In genomic region chr4:38132140-38132673, GRCh38 we compare ENCODE assay signal across 8 cellular contexts.
DNase-seq lines count a peak whose midpoint lies in the region; ATAC-seq and TF ChIP-seq lines count a peak whose summit lies in the region.

No MANE protein-coding gene starts in this region.

- H3K4me1 Mint-ChIP-seq in T-helper 1 cell treated with Interleukin-12 subunit alpha and Interleukin-12 subunit beta and Interleukin-4 antibody, amounts not matched to agents 30 μg/mL and 1 μg/mL, for 36 hours (ENCODE audit: low read depth) = peaks cover 57% of the 10 kb centered on the region
- H3K4me1 Mint-ChIP-seq in brain = peaks cover 63% of the 10 kb centered on the region

- H3K27me3 Mint-ChIP-seq in T-helper 1 cell treated with Interleukin-12 subunit alpha and Interleukin-12 subunit beta and Interleukin-4 antibody, amounts not matched to agents 30 μg/mL and 1 μg/mL, for 36 hours (ENCODE audit: low read depth) = peaks cover 12% of the 10 kb centered on the region
- no peaks in the 10 kb centered on the region for H3K27me3 Mint-ChIP-seq in brain

- peak; percentile 69 for TF ChIP-seq POLR2A in GM18505 (IDR thresholded peaks at IDR 0.05; ENCODE audit: borderline replicate concordance, extremely low read depth, insufficient read depth, insufficient read length)

- peak overlapping the region; percentile 5 for H3K4me3 Mint-ChIP-seq in T-helper 1 cell treated with Interleukin-12 subunit alpha and Interleukin-12 subunit beta and Interleukin-4 antibody, amounts not matched to agents 30 μg/mL and 1 μg/mL, for 36 hours
- peak overlapping the region in 4 of 5 experiments; percentile 15 to 50 (median 23) for H3K4me3 Mint-ChIP-seq in brain

- intact Hi-C loops in left colon (cut with DNase I, micrococcal nuclease) = no loop called here
- intact Hi-C loops in posterior cingulate gyrus (cut with DNase I) = no loop called here

- DNase-seq in left colon (peak; percentile 51 to 59), NCI-H187 (lab: John Stamatoyannopoulos, UW) (no peak), posterior cingulate gyrus (no peak)
- peak; percentile 52 to 64 for DNase-seq in stimulated activated CD4-positive, alpha-beta T cell treated with anti-CD3 and anti-CD28 coated beads, Interleukin-2, amount 100 ng/mL, for 48 hours

- H3K36me3 Mint-ChIP-seq in T-helper 1 cell treated with Interleukin-12 subunit alpha and Interleukin-12 subunit beta and Interleukin-4 antibody, amounts not matched to agents 30 μg/mL and 1 μg/mL, for 36 hours (ENCODE audit: low read depth) = peaks cover 37% of the 10 kb centered on the region
- peaks cover 23% of the 10 kb centered on the region for H3K36me3 Mint-ChIP-seq in brain

- peak overlapping the region; percentile 92 for H3K27ac Mint-ChIP-seq in T-helper 1 cell treated with Interleukin-12 subunit alpha and Interleukin-12 subunit beta and Interleukin-4 antibody, amounts not matched to agents 30 μg/mL and 1 μg/mL, for 36 hours
- H3K27ac Mint-ChIP-seq in brain = peak overlapping the region; percentile 16 to 91 (median 56)

- ATAC-seq in GM18505 (IDR thresholded peaks at IDR 0.05; ENCODE audit: unreplicated experiment) (peak; percentile 78), HG02885 (IDR thresholded peaks at IDR 0.05; ENCODE audit: poor library complexity, unreplicated experiment) (peak; percentile 77), left colon (peak; percentile 53)

- no peak for TF ChIP-seq CTCF in brain (conservative IDR thresholded peaks at IDR 0.05)

- H3K9me3 Mint-ChIP-seq in T-helper 1 cell treated with Interleukin-12 subunit alpha and Interleukin-12 subunit beta and Interleukin-4 antibody, amounts not matched to agents 30 μg/mL and 1 μg/mL, for 36 hours = no peaks in the 10 kb centered on the region
- H3K9me3 Mint-ChIP-seq in brain = no peaks in the 10 kb centered on the region

Comparison
In these comparisons a context has a peak if more than half of its experiments do, and no peak if none do; other contexts are left out.
1. DNase-seq: peak in left colon (2 of 2) and stimulated activated CD4-positive, alpha-beta T cell treated with anti-CD3 and anti-CD28 coated beads, Interleukin-2, amount 100 ng/mL, for 48 hours (2 of 2); none in NCI-H187 (0 of 2) and posterior cingulate gyrus (0 of 10).
2. Peak in every context shown above with its lines, with median percentiles within 50 percentile points of each other: ATAC-seq.